In the genomic region with DNA sequence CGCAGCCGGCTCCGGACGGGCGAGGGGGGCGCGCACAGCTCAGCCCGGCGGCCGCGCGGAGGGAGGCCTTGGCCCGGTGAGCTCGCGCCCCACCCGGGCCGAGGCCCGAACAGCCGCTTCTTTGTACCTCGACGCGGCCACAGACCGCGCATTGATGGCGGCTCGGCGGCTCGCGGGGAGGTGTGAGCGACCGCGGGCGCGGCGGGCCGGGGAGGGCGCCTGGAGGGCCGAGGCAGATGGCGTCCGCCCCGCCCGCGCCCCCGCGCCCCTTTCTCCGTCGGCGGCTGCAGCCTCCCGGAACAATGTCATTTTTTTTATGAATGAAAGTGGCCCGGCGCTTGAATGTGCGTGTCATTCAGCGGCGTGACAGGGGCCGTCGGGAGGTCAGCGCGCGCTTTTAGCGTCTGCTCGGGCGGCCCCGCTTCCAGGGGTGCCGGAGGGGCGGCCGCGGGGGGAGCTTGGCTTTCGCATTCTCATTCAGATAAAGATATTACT, we compare ENCODE assay signal across 11 cellular contexts. TPM values are rescaled to one million over a fixed set of nuclear protein-coding genes. Genes with fewer than 3 reads are reported as not detected.
DNase-seq lines count a peak whose midpoint lies in the region; ATAC-seq and TF ChIP-seq lines count a peak whose summit lies in the region.
"Had no signal": no experiment of that assay in that cellular context is flagged by ENCODE, and none has a peak within 500 bp of the region (broad histone marks: within the 10 kb centered on the region; RNA-seq: fewer than 3 reads in every experiment).

No MANE protein-coding gene starts in this region.

- TF ChIP-seq CTCF in liver (IDR thresholded peaks at IDR 0.05; ENCODE audit: low read depth, low read length, missing input control) = no peak
- TF ChIP-seq CTCF in thoracic aorta (IDR thresholded peaks at IDR 0.05) = no peak

- no peak for TF ChIP-seq RAD21 in liver (IDR thresholded peaks at IDR 0.05)

- no peak overlapping the region for H3K9ac ChIP-seq in liver (ENCODE audit: low read depth in 1 of 2, low read length in 2 of 2)

- H3K27ac ChIP-seq in angular gyrus (ENCODE audit: low read depth, low read length) = peak overlapping the region; percentile 62
- H3K27ac ChIP-seq in liver (ENCODE audit: low read depth in 1 of 2, low read length in 2 of 2) = peak overlapping the region; percentile 90 to 92
- no peak overlapping the region for H3K27ac ChIP-seq in thoracic aorta

- no peak overlapping the region for H3K27ac Mint-ChIP-seq in activated naive CD4-positive, alpha-beta T cell treated with anti-CD3 and anti-CD28 coated beads for 36 hours
- H3K27ac Mint-ChIP-seq: activated naive CD8-positive, alpha-beta T cell; HFFc6 had no signal

- CTCF ChIA-PET in activated naive CD4-positive, alpha-beta T cell treated with anti-CD3 and anti-CD28 coated beads for 36 hours (lab: Charles Lee) = interaction anchor here (0.6 to 1.9 kb wide), 4 partner anchors 15 to 102 kb away, joined by 3 to 6 read pairs (median 4); no protein-coding TSS in a partner anchor

- H3K36me3 ChIP-seq in liver (ENCODE audit: control insufficient read depth in 4 of 4, insufficient read depth in 3 of 4, low read depth in 1 of 4, low read length in 3 of 4) = no peaks in the 10 kb centered on the region
- no peaks in the 10 kb centered on the region for H3K36me3 ChIP-seq in thoracic aorta

- peak overlapping the region; percentile 53 to 94 (median 87) for H3K4me3 ChIP-seq in liver (ENCODE audit: low read depth in 1 of 3, low read length in 3 of 3)
- peak overlapping the region; percentile 61 for H3K4me3 ChIP-seq in thoracic aorta

- DNase-seq in activated T-cell treated with anti-CD3 and anti-CD28 coated beads, Interleukin-2, amount 50 U/mL, for 1 hour = peak; percentile 25
- DNase-seq in activated T-cell treated with anti-CD3 and anti-CD28 coated beads, Interleukin-2, amount 50 U/mL, for 48 hours = no peak
- DNase-seq in thoracic aorta (ENCODE audit: low spot score) (no peak), RKO (ENCODE audit: low spot score) (no peak)
- no peak for DNase-seq in activated CD8-positive, alpha-beta memory T cell treated with anti-CD3 and anti-CD28 coated beads for 24 hours
- DNase-seq in activated naive CD4-positive, alpha-beta T cell treated with anti-CD3 and anti-CD28 coated beads for 36 hours = no peak
- DNase-seq: HFFc6; stimulated activated CD4-positive, alpha-beta T cell treated with anti-CD3 and anti-CD28 coated beads, Interleukin-12 subunit alpha, Interleukin-12 subunit beta, amount 100 ng/mL, for 4 hours had no signal

- no peaks in the 10 kb centered on the region for H3K9me3 Mint-ChIP-seq in activated naive CD4-positive, alpha-beta T cell treated with anti-CD3 and anti-CD28 coated beads for 36 hours
- H3K9me3 Mint-ChIP-seq: HFFc6 had no signal

- H3K27me3 Mint-ChIP-seq in activated naive CD4-positive, alpha-beta T cell treated with anti-CD3 and anti-CD28 coated beads for 36 hours (ENCODE audit: low read depth) = peaks cover 17% of the 10 kb centered on the region

- H3K4me1 ChIP-seq in liver (ENCODE audit: control insufficient read depth in 4 of 4, insufficient read depth in 4 of 4, low read length in 3 of 4) (peaks cover 21 to 51% (median 37%) of the 10 kb centered on the region in 4 donors), thoracic aorta (ENCODE audit: control insufficient read depth in 1 of 2, low read depth in 2 of 2) (peaks cover 15 to 20% of the 10 kb centered on the region in 2 donors)

- H3K4me3 Mint-ChIP-seq in activated naive CD4-positive, alpha-beta T cell treated with anti-CD3 and anti-CD28 coated beads for 36 hours = no peak overlapping the region
- H3K4me3 Mint-ChIP-seq: activated naive CD8-positive, alpha-beta T cell; HFFc6 had no signal

- intact Hi-C loops in activated naive CD4-positive, alpha-beta T cell treated with anti-CD3 and anti-CD28 coated beads for 36 hours (cut with micrococcal nuclease) = no loop called here

- WGBS in liver = under 1% methylated on average over 68 of the region's 68 CpGs

- H3K9me3 ChIP-seq in liver (ENCODE audit: control insufficient read depth in 4 of 4, low read length in 3 of 4) (no peaks in the 10 kb centered on the region), thoracic aorta (no peaks in the 10 kb centered on the region)

- ATAC-seq in thoracic aorta (ENCODE audit: insufficient number of reproducible peaks, low FRiP score, low read depth) = no peak

- H3K36me3 Mint-ChIP-seq in activated naive CD4-positive, alpha-beta T cell treated with anti-CD3 and anti-CD28 coated beads for 36 hours (ENCODE audit: low read depth) = no peaks in the 10 kb centered on the region
- H3K36me3 Mint-ChIP-seq: activated naive CD8-positive, alpha-beta T cell had no signal

- H3K27me3 ChIP-seq in liver (ENCODE audit: control insufficient read depth in 4 of 4, insufficient read depth in 4 of 4, low read length in 3 of 4) = no peaks in the 10 kb centered on the region
- H3K27me3 ChIP-seq in thoracic aorta (replicated peaks; ENCODE audit: insufficient read depth) = no peaks in the 10 kb centered on the region

- H3K4me1 Mint-ChIP-seq in activated naive CD4-positive, alpha-beta T cell treated with anti-CD3 and anti-CD28 coated beads for 36 hours (ENCODE audit: low read depth) = no peaks in the 10 kb centered on the region

TF ChIP-seq in liver, 16 proteins besides CTCF, POLR2A, EP300 and RAD21:
- TF ChIP-seq RXRA (IDR thresholded peaks at IDR 0.05) (no peak), GABPA (IDR thresholded peaks at IDR 0.05 in 1 of 2, conservative IDR thresholded peaks at IDR 0.05 in 1 of 2) (no peak), TAF1 (conservative IDR thresholded peaks at IDR 0.05) (no peak), FOXA1 (IDR thresholded peaks at IDR 0.05) (no peak), EGR1 (IDR thresholded peaks at IDR 0.05; ENCODE audit: low read depth in 2 of 2) (no peak), FOXA2 (IDR thresholded peaks at IDR 0.05) (no peak), SP1 (IDR thresholded peaks at IDR 0.05) (no peak), JUND (IDR thresholded peaks at IDR 0.05) (no peak), HNF4G (IDR thresholded peaks at IDR 0.05) (no peak), YY1 (IDR thresholded peaks at IDR 0.05) (no peak), NR2F2 (IDR thresholded peaks at IDR 0.05) (no peak), HNF4A (conservative IDR thresholded peaks at IDR 0.05) (no peak)
- TF ChIP-seq, protein P1, sequence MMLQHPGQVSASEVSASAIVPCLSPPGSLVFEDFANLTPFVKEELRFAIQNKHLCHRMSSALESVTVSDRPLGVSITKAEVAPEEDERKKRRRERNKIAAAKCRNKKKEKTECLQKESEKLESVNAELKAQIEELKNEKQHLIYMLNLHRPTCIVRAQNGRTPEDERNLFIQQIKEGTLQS (IDR thresholded peaks at IDR 0.05) = no peak
- TF ChIP-seq, protein P2, sequence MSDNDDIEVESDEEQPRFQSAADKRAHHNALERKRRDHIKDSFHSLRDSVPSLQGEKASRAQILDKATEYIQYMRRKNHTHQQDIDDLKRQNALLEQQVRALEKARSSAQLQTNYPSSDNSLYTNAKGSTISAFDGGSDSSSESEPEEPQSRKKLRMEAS (IDR thresholded peaks at IDR 0.05) = no peak
- TF ChIP-seq, protein P3, sequence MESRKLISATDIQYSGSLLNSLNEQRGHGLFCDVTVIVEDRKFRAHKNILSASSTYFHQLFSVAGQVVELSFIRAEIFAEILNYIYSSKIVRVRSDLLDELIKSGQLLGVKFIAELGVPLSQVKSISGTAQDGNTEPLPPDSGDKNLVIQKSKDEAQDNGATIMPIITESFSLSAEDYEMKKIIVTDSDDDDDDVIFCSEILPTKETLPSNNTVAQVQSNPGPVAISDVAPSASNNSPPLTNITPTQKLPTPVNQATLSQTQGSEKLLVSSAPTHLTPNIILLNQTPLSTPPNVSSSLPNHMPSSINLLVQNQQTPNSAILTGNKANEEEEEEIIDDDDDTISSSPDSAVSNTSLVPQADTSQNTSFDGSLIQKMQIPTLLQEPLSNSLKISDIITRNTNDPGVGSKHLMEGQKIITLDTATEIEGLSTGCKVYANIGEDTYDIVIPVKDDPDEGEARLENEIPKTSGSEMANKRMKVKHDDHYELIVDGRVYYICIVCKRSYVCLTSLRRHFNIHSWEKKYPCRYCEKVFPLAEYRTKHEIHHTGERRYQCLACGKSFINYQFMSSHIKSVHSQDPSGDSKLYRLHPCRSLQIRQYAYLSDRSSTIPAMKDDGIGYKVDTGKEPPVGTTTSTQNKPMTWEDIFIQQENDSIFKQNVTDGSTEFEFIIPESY (IDR thresholded peaks at IDR 0.05) = no peak
- TF ChIP-seq, protein P4, sequence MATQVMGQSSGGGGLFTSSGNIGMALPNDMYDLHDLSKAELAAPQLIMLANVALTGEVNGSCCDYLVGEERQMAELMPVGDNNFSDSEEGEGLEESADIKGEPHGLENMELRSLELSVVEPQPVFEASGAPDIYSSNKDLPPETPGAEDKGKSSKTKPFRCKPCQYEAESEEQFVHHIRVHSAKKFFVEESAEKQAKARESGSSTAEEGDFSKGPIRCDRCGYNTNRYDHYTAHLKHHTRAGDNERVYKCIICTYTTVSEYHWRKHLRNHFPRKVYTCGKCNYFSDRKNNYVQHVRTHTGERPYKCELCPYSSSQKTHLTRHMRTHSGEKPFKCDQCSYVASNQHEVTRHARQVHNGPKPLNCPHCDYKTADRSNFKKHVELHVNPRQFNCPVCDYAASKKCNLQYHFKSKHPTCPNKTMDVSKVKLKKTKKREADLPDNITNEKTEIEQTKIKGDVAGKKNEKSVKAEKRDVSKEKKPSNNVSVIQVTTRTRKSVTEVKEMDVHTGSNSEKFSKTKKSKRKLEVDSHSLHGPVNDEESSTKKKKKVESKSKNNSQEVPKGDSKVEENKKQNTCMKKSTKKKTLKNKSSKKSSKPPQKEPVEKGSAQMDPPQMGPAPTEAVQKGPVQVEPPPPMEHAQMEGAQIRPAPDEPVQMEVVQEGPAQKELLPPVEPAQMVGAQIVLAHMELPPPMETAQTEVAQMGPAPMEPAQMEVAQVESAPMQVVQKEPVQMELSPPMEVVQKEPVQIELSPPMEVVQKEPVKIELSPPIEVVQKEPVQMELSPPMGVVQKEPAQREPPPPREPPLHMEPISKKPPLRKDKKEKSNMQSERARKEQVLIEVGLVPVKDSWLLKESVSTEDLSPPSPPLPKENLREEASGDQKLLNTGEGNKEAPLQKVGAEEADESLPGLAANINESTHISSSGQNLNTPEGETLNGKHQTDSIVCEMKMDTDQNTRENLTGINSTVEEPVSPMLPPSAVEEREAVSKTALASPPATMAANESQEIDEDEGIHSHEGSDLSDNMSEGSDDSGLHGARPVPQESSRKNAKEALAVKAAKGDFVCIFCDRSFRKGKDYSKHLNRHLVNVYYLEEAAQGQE (IDR thresholded peaks at IDR 0.05) = no peak

RNA-seq across cellular contexts. Expression of a gene that starts 1.8 kb away (rescaled TPM):
- total RNA-seq in liver (10 to 100 TPM; 39.1 to 40.0 TPM), thoracic aorta (1 to 10 TPM in 1 of 2 donors, under 1 TPM in 1; 0.68 to 1.4 TPM)
- 10 to 100 TPM in 1 of 2 donors, 1 to 10 TPM in 1; 5.6 to 19.1 TPM for polyA plus RNA-seq in liver
- total RNA-seq in activated naive CD4-positive, alpha-beta T cell treated with anti-CD3 and anti-CD28 coated beads for 36 hours = under 1 TPM; 0.27 to 0.52 TPM

Comparison
In these comparisons a context has a peak if more than half of its experiments do, and no peak if none do; other contexts are left out.
1. H3K27ac ChIP-seq: peak in angular gyrus (single experiment) and liver (2 of 2); none in thoracic aorta (0 of 2).
2. RNA of a gene that starts 1.8 kb away (total RNA-seq): 39.1 to 40.0 TPM in liver; 0.68 to 1.4 TPM in thoracic aorta and 0.27 to 0.52 TPM in activated naive CD4-positive, alpha-beta T cell treated with anti-CD3 and anti-CD28 coated beads for 36 hours; every median in the first group is over 10 times any median in the second.